27 cellular contexts compared by ENCODE assay signal in the genomic region with DNA sequence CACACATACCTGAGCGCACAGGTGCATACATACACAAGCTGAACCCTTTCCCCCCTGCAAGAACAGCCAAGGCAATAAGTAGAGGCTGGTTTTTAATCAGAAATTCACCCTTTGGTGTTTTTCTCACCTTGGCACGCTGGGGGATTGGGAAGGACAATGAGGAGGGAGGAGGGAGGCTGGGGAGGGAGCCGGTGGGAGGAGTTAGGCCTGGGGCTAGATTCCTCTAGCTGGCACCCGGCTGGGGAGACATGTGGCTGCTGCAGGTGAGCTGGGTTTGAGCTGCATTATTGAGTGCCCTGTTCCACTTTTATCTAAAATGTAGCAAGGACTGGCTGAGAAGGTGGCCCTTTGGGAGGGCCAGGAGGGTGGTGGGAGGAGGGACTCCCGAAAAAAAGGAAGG.
A peak's percentile ranks its signal among the peaks of the same experiment; 100 is the strongest.
DNase-seq lines count a peak whose midpoint lies in the region; ATAC-seq, FAIRE-seq and TF ChIP-seq lines count a peak whose summit lies in the region.
"Had no signal": no experiment of that assay in that cellular context is flagged by ENCODE, and none has a peak within 500 bp of the region (broad histone marks: within the 10 kb centered on the region; RNA-seq: fewer than 3 reads in every experiment).

No MANE protein-coding gene starts in this region.

- H3K9me3 Mint-ChIP-seq in GM23338 = no peaks in the 10 kb centered on the region
- no peaks in the 10 kb centered on the region for H3K9me3 Mint-ChIP-seq in WTC11
- H3K9me3 Mint-ChIP-seq: CD4-positive, alpha-beta T cell; T-helper 2 cell treated with Interferon-gamma antibody and Interleukin-4, amounts not matched to agents 5 μg/mL and 100 μg/mL, for 36 hours had no signal

- H3K4me3 ChIP-seq in GM23338 (no peak overlapping the region), MG63 (no peak overlapping the region)
- H3K4me3 ChIP-seq: A549; BLaER1 treated with 17β-estradiol and CSF1 and Interleukin-3, amounts not matched to agents 10 nM and 100 nM had no signal

- peaks cover 14% of the 10 kb centered on the region for H3K27me3 Mint-ChIP-seq in GM23338 (ENCODE audit: insufficient read depth, low read depth, poor library complexity)
- no peaks in the 10 kb centered on the region; the same call in 1 of the 2 replicates for H3K27me3 Mint-ChIP-seq in WTC11 (ENCODE audit: low read depth)

- H3K4me2 ChIP-seq in GM23338 = 0 out of 2 replicates have a peak overlapping the region, but pooled peaks have one; percentile 51
- H3K4me2 ChIP-seq: A549; BLaER1 treated with 17β-estradiol and CSF1 and Interleukin-3, amounts not matched to agents 10 nM and 100 nM had no signal

- no peaks in the 10 kb centered on the region for H3K9me2 ChIP-seq in GM23338 (ENCODE audit: insufficient read depth)

- no peak for FAIRE-seq in urothelium cell line (lab: Jason Lieb, UNC)
- FAIRE-seq: A549, GM12891, GM19239 had no signal

- TF ChIP-seq CTCF in GM23338 (conservative IDR thresholded peaks at IDR 0.05; ENCODE audit: low read depth in 2 of 2) (no peak), WTC11 (IDR thresholded peaks at IDR 0.05) (no peak)

- H3K27me3 ChIP-seq in GM23338 (ENCODE audit: insufficient read depth) = no peaks in the 10 kb centered on the region
- H3K27me3 ChIP-seq in MG63 = no peaks in the 10 kb centered on the region; the same call in 1 of the 2 replicates
- H3K27me3 ChIP-seq: BLaER1 treated with 17β-estradiol and CSF1 and Interleukin-3, amounts not matched to agents 10 nM and 100 nM had no signal

- H3K9me3 ChIP-seq in MG63 = no peaks in the 10 kb centered on the region
- H3K9me3 ChIP-seq: A549; BLaER1 treated with 17β-estradiol and CSF1 and Interleukin-3, amounts not matched to agents 10 nM and 100 nM had no signal

- no peak overlapping the region for H3K27ac ChIP-seq in GM23338 (ENCODE audit: low read depth)
- H3K27ac ChIP-seq: A549; BLaER1 treated with 17β-estradiol and CSF1 and Interleukin-3, amounts not matched to agents 10 nM and 100 nM; HL-60; RWPE1 had no signal

- no peak overlapping the region for H3K4me3 Mint-ChIP-seq in GM23338
- peak overlapping the region; percentile 26; the same call in 1 of the 2 replicates for H3K4me3 Mint-ChIP-seq in WTC11
- H3K4me3 Mint-ChIP-seq: CD4-positive, alpha-beta T cell; T-helper 2 cell treated with Interferon-gamma antibody and Interleukin-4, amounts not matched to agents 5 μg/mL and 100 μg/mL, for 36 hours had no signal

- H3K27ac Mint-ChIP-seq in GM23338 (no peak overlapping the region), WTC11 (no peak overlapping the region)
- H3K27ac Mint-ChIP-seq: CD4-positive, alpha-beta T cell; T-helper 2 cell treated with Interferon-gamma antibody and Interleukin-4, amounts not matched to agents 5 μg/mL and 100 μg/mL, for 36 hours had no signal

- H3K4me1 Mint-ChIP-seq in GM23338 = peaks cover 50% of the 10 kb centered on the region
- peaks cover 49% of the 10 kb centered on the region for H3K4me1 Mint-ChIP-seq in WTC11

- ATAC-seq in GM23338 (peak; percentile 47), WTC11 (peak; percentile 38)
- ATAC-seq: A549 had no signal

- CTCF ChIA-PET in WTC11 (lab: Charles Lee) = interaction anchor here (0.7 to 2.3 kb wide), 11 partner anchors 8 to 449 kb away, joined by 3 to 11 read pairs (median 4); no protein-coding TSS in a partner anchor

- H3K4me1 ChIP-seq in GM23338 (ENCODE audit: insufficient read depth) = peaks cover 31% of the 10 kb centered on the region
- H3K4me1 ChIP-seq: A549 had no signal

- no peaks in the 10 kb centered on the region for H3F3A ChIP-seq in GM23338 (replicated peaks; ENCODE audit: low read depth)

- DNase-seq in GM23338 (ENCODE audit: low spot score) = peak; percentile 65
- DNase-seq in NCI-H146 (lab: John Stamatoyannopoulos, UW) = peak; percentile 32
- DNase-seq in WTC11 (ENCODE audit: low spot score) = peak; percentile 56
- DNase-seq in iPS-NIHi7 (ENCODE audit: extremely low spot score) = peak; percentile 56
- DNase-seq in MG63 = no peak
- no peak for DNase-seq in anterior cingulate cortex (lab: John Stamatoyannopoulos, UW)
- no peak for DNase-seq in urothelium cell line (ENCODE audit: low spot score)
- DNase-seq: AML-193; CD4-positive, alpha-beta T cell; COR-L47; DMS79; EL; GF-D8; HCEC 1CT; NCI-H1092; NCI-H1436 treated with DMSO at 0.1 percent for 48 hours; NCI-H2029; NCI-H446 treated with DMSO at 0.1 percent for 48 hours; SHP77; T-helper 1 cell had no signal

- no peaks in the 10 kb centered on the region for H3K79me2 ChIP-seq in GM23338 (replicated peaks; ENCODE audit: insufficient read depth)

- peak overlapping the region; percentile 83 for H2AFZ ChIP-seq in GM23338

- H3K36me3 ChIP-seq in GM23338 (ENCODE audit: insufficient read depth) (no peaks in the 10 kb centered on the region), MG63 (no peaks in the 10 kb centered on the region)
- H3K36me3 ChIP-seq: BLaER1 treated with 17β-estradiol and CSF1 and Interleukin-3, amounts not matched to agents 10 nM and 100 nM had no signal

- no peaks in the 10 kb centered on the region for H4K20me1 ChIP-seq in GM23338 (replicated peaks; ENCODE audit: insufficient read depth)
- H4K20me1 ChIP-seq: BLaER1 treated with 17β-estradiol and CSF1 and Interleukin-3, amounts not matched to agents 10 nM and 100 nM had no signal

- POLR2A ChIA-PET in WTC11 (lab: Charles Lee) = no interaction called here

- no peaks in the 10 kb centered on the region for H3K36me3 Mint-ChIP-seq in GM23338 (ENCODE audit: low read depth)
- H3K36me3 Mint-ChIP-seq in WTC11 = no peaks in the 10 kb centered on the region

TF ChIP-seq in GM23338, 12 proteins besides CTCF, POLR2A, EP300 and RAD21 (continues in another document):
- TF ChIP-seq ZNF331 (CRISPR knock-in tag; IDR thresholded peaks at IDR 0.05; ENCODE audit: low read depth) (no peak), CREB1 (CRISPR knock-in tag; IDR thresholded peaks at IDR 0.05; ENCODE audit: low read depth) (no peak), JUNB (IDR thresholded peaks at IDR 0.05; ENCODE audit: unreplicated experiment) (no peak), STAT1 (IDR thresholded peaks at IDR 0.05; ENCODE audit: unreplicated experiment) (no peak), EZH2 (IDR thresholded peaks at IDR 0.05; ENCODE audit: low read depth, unreplicated experiment) (no peak), POLR2AphosphoS5 (IDR thresholded peaks at IDR 0.05; ENCODE audit: low read depth) (no peak), EZH2phosphoT487 (IDR thresholded peaks at IDR 0.05; ENCODE audit: unreplicated experiment) (no peak), ZNF114 (CRISPR knock-in tag; IDR thresholded peaks at IDR 0.05) (no peak), NANOG (IDR thresholded peaks at IDR 0.05; ENCODE audit: borderline replicate concordance) (no peak)
- TF ChIP-seq, protein P1, sequence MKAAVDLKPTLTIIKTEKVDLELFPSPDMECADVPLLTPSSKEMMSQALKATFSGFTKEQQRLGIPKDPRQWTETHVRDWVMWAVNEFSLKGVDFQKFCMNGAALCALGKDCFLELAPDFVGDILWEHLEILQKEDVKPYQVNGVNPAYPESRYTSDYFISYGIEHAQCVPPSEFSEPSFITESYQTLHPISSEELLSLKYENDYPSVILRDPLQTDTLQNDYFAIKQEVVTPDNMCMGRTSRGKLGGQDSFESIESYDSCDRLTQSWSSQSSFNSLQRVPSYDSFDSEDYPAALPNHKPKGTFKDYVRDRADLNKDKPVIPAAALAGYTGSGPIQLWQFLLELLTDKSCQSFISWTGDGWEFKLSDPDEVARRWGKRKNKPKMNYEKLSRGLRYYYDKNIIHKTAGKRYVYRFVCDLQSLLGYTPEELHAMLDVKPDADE (IDR thresholded peaks at IDR 0.05) = no peak

TF ChIP-seq in WTC11, 78 proteins besides CTCF, POLR2A, EP300 and RAD21:
- TF ChIP-seq ZNF396 (CRISPR knock-in tag; IDR thresholded peaks at IDR 0.05; ENCODE audit: borderline replicate concordance) = no peak
- TF ChIP-seq CBFB (CRISPR knock-in tag; IDR thresholded peaks at IDR 0.05; ENCODE audit: low read depth) = no peak
- TF ChIP-seq, protein P2, sequence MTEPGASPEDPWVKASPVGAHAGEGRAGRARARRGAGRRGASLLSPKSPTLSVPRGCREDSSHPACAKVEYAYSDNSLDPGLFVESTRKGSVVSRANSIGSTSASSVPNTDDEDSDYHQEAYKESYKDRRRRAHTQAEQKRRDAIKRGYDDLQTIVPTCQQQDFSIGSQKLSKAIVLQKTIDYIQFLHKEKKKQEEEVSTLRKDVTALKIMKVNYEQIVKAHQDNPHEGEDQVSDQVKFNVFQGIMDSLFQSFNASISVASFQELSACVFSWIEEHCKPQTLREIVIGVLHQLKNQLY (CRISPR knock-in tag; IDR thresholded peaks at IDR 0.05) = no peak
- no peak for TF ChIP-seq ZNF423 (CRISPR knock-in tag; IDR thresholded peaks at IDR 0.05)
- TF ChIP-seq NFYB (CRISPR knock-in tag; conservative IDR thresholded peaks at IDR 0.05; ENCODE audit: low read depth) = no peak
- TF ChIP-seq SP1 (CRISPR knock-in tag; conservative IDR thresholded peaks at IDR 0.05) = no peak

Comparison
In these comparisons a context has a peak if more than half of its experiments do, and no peak if none do; other contexts are left out.
1. DNase-seq: peak in GM23338 (single experiment), NCI-H146 (single experiment), WTC11 (single experiment) and iPS-NIHi7 (single experiment); none in MG63 (single experiment), anterior cingulate cortex (0 of 58) and urothelium cell line (single experiment).